Comparison of ENCODE assay signal across 12 cellular contexts in the genomic region with DNA sequence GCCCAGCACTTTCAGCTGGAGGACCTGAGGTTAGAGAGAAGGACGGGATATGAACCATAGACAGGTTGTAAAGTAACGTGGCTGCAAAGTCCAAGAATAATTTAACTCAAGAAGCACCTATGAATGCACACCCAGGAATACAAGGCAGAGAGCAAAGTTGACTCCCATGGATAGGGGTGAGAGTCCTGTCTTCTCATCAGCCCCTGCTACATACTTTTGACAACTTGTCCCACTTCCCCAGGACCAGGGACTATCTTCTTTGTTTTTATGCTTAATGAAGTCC.
DNase-seq lines count a peak whose midpoint lies in the region; ATAC-seq and TF ChIP-seq lines count a peak whose summit lies in the region.
"Had no signal": no experiment of that assay in that cellular context is flagged by ENCODE, and none has a peak within 500 bp of the region (broad histone marks: within the 10 kb centered on the region; RNA-seq: fewer than 3 reads in every experiment).

No MANE protein-coding gene starts in this region.

- H3K36me3 ChIP-seq in tibial artery: no peaks in the 10 kb centered on the region

- peaks cover 49% of the 10 kb centered on the region for H3K36me3 Mint-ChIP-seq in activated naive CD4-positive, alpha-beta T cell treated with anti-CD3 and anti-CD28 coated beads, Interleukin-2, amount 10 ng/mL, durations not matched to agents 7 days and 5 days
- peaks cover 7 to 14% of the 10 kb centered on the region in 2 donors for H3K36me3 Mint-ChIP-seq in activated naive CD4-positive, alpha-beta T cell treated with anti-CD3 and anti-CD28 coated beads, Interleukin-2, amount 50 U/mL, for 72 hours
- H3K36me3 Mint-ChIP-seq in activated CD4-positive, alpha-beta memory T cell treated with anti-CD3 and anti-CD28 coated beads, Interleukin-2, amount 10 ng/mL, durations not matched to agents 7 days and 5 days (ENCODE audit: low read depth): peaks cover 33% of the 10 kb centered on the region
- H3K36me3 Mint-ChIP-seq in memory B cell (peaks cover 2% of the 10 kb centered on the region), chondrocyte (ENCODE audit: low read depth) (no peaks in the 10 kb centered on the region)

- peaks cover 3% of the 10 kb centered on the region for H3K9me3 Mint-ChIP-seq in activated naive CD4-positive, alpha-beta T cell treated with anti-CD3 and anti-CD28 coated beads, Interleukin-2, amount 10 ng/mL, durations not matched to agents 7 days and 5 days
- H3K9me3 Mint-ChIP-seq in activated naive CD4-positive, alpha-beta T cell treated with anti-CD3 and anti-CD28 coated beads, Interleukin-2, amount 50 U/mL, for 72 hours: peaks cover 6 to 7% of the 10 kb centered on the region in 2 donors
- H3K9me3 Mint-ChIP-seq in activated CD4-positive, alpha-beta memory T cell treated with anti-CD3 and anti-CD28 coated beads, Interleukin-2, amount 10 ng/mL, durations not matched to agents 7 days and 5 days: peaks cover 2% of the 10 kb centered on the region
- H3K9me3 Mint-ChIP-seq in memory B cell (peaks cover 2% of the 10 kb centered on the region), chondrocyte (ENCODE audit: low read depth) (no peaks in the 10 kb centered on the region)

- H3K4me3 Mint-ChIP-seq in activated naive CD4-positive, alpha-beta T cell treated with anti-CD3 and anti-CD28 coated beads, Interleukin-2, amount 10 ng/mL, durations not matched to agents 7 days and 5 days: no peak overlapping the region
- no peak overlapping the region for H3K4me3 Mint-ChIP-seq in activated CD4-positive, alpha-beta memory T cell treated with anti-CD3 and anti-CD28 coated beads, Interleukin-2, amount 10 ng/mL, durations not matched to agents 7 days and 5 days
- H3K4me3 Mint-ChIP-seq in memory B cell (no peak overlapping the region), chondrocyte (ENCODE audit: unreplicated experiment) (no peak overlapping the region)

- ATAC-seq in activated naive CD4-positive, alpha-beta T cell treated with anti-CD3 and anti-CD28 coated beads, Interleukin-2, amount 50 U/mL, for 72 hours: no peak
- ATAC-seq in memory B cell (ENCODE audit: low read depth) (no peak), HG02938 (IDR thresholded peaks at IDR 0.05; ENCODE audit: unreplicated experiment) (no peak)

- no peak for DNase-seq in activated naive CD4-positive, alpha-beta T cell treated with anti-CD3 and anti-CD28 coated beads, Interleukin-2, amount 10 ng/mL, durations not matched to agents 7 days and 5 days
- no peak for DNase-seq in activated naive CD4-positive, alpha-beta T cell treated with anti-CD3 and anti-CD28 coated beads, Interleukin-2, amount 50 U/mL, for 72 hours (ENCODE audit: low spot score in 2 of 2)
- DNase-seq in activated CD4-positive, alpha-beta memory T cell treated with anti-CD3 and anti-CD28 coated beads, Interleukin-2, amount 10 ng/mL, durations not matched to agents 7 days and 5 days: no peak
- no peak for DNase-seq in memory B cell (ENCODE audit: low spot score in 2 of 2)
- DNase-seq in tibial artery: no peak
- DNase-seq in stimulated activated CD8-positive, alpha-beta memory T cell treated with anti-CD3 and anti-CD28 coated beads, Interleukin-4, amount 100 ng/mL, for 48 hours: no peak
- DNase-seq in chondrocyte (ENCODE audit: low spot score): no peak
- DNase-seq: activated T-cell treated with anti-CD3 and anti-CD28 coated beads for 4 hours, DMS 273 treated with DMSO at 0.1 percent for 48 hours, erythroblast had no signal

- peak overlapping the region; percentile 63 to 64 for H3K27ac ChIP-seq in tibial artery
- H3K27ac ChIP-seq: GM23248 had no signal

- CTCF ChIA-PET in activated naive CD4-positive, alpha-beta T cell treated with anti-CD3 and anti-CD28 coated beads, Interleukin-2, amount 10 ng/mL, durations not matched to agents 7 days and 5 days (lab: Charles Lee): interaction anchor here (1.2 to 3.7 kb wide), 4 partner anchors 10 to 98 kb away, joined by 3 to 22 read pairs (median 7); no protein-coding TSS in a partner anchor
- CTCF ChIA-PET in activated CD4-positive, alpha-beta memory T cell treated with anti-CD3 and anti-CD28 coated beads, Interleukin-2, amount 10 ng/mL, durations not matched to agents 7 days and 5 days (lab: Charles Lee): interaction anchor here (0.7 to 3.0 kb wide), 5 partner anchors 23 to 107 kb away, joined by 3 to 19 read pairs (median 5); no protein-coding TSS in a partner anchor

- peak overlapping the region; percentile 100 for H3K27ac Mint-ChIP-seq in activated naive CD4-positive, alpha-beta T cell treated with anti-CD3 and anti-CD28 coated beads, Interleukin-2, amount 10 ng/mL, durations not matched to agents 7 days and 5 days
- H3K27ac Mint-ChIP-seq in activated naive CD4-positive, alpha-beta T cell treated with anti-CD3 and anti-CD28 coated beads, Interleukin-2, amount 50 U/mL, for 72 hours: peak overlapping the region in 1 of 2 donors; percentile 93
- H3K27ac Mint-ChIP-seq in activated CD4-positive, alpha-beta memory T cell treated with anti-CD3 and anti-CD28 coated beads, Interleukin-2, amount 10 ng/mL, durations not matched to agents 7 days and 5 days: peak overlapping the region; percentile 99
- H3K27ac Mint-ChIP-seq in memory B cell (peak overlapping the region; percentile 80), chondrocyte (ENCODE audit: unreplicated experiment) (no peak overlapping the region)

- H3K4me1 Mint-ChIP-seq in activated naive CD4-positive, alpha-beta T cell treated with anti-CD3 and anti-CD28 coated beads, Interleukin-2, amount 10 ng/mL, durations not matched to agents 7 days and 5 days: peaks cover 89% of the 10 kb centered on the region
- peaks cover 74% of the 10 kb centered on the region for H3K4me1 Mint-ChIP-seq in activated CD4-positive, alpha-beta memory T cell treated with anti-CD3 and anti-CD28 coated beads, Interleukin-2, amount 10 ng/mL, durations not matched to agents 7 days and 5 days
- H3K4me1 Mint-ChIP-seq in memory B cell: peaks cover 56% of the 10 kb centered on the region
- H3K4me1 Mint-ChIP-seq in chondrocyte (ENCODE audit: low read depth): peaks cover 38% of the 10 kb centered on the region

- POLR2A ChIA-PET in activated CD4-positive, alpha-beta memory T cell treated with anti-CD3 and anti-CD28 coated beads, Interleukin-2, amount 10 ng/mL, durations not matched to agents 7 days and 5 days (lab: Charles Lee): interaction anchor here (1.0 to 15.6 kb wide), 11 partner anchors 8 to 103 kb away, joined by 3 to 353 read pairs (median 15); no protein-coding TSS in a partner anchor

- peaks cover 0 to 40% (median 20%) of the 10 kb centered on the region in 4 donors for H3K4me1 ChIP-seq in tibial artery

- intact Hi-C loops in tibial artery (cut with DNase I; ENCODE audit: low total_unique reads): no loop called here

- TF ChIP-seq CTCF in tibial artery (IDR thresholded peaks at IDR 0.05) (no peak), chondrocyte (IDR thresholded peaks at IDR 0.05) (no peak)

- H3K27me3 Mint-ChIP-seq in activated naive CD4-positive, alpha-beta T cell treated with anti-CD3 and anti-CD28 coated beads, Interleukin-2, amount 10 ng/mL, durations not matched to agents 7 days and 5 days: no peaks in the 10 kb centered on the region
- no peaks in the 10 kb centered on the region for H3K27me3 Mint-ChIP-seq in activated CD4-positive, alpha-beta memory T cell treated with anti-CD3 and anti-CD28 coated beads, Interleukin-2, amount 10 ng/mL, durations not matched to agents 7 days and 5 days
- H3K27me3 Mint-ChIP-seq in memory B cell: no peaks in the 10 kb centered on the region
- no peaks in the 10 kb centered on the region for H3K27me3 Mint-ChIP-seq in chondrocyte (ENCODE audit: low read depth)

- no peaks in the 10 kb centered on the region for H3K27me3 ChIP-seq in tibial artery

- H3K4me3 ChIP-seq in tibial artery: no peak overlapping the region
- H3K4me3 ChIP-seq: GM23248 had no signal

- H3K9me3 ChIP-seq in tibial artery: no peaks in the 10 kb centered on the region
